In the genomic region with DNA sequence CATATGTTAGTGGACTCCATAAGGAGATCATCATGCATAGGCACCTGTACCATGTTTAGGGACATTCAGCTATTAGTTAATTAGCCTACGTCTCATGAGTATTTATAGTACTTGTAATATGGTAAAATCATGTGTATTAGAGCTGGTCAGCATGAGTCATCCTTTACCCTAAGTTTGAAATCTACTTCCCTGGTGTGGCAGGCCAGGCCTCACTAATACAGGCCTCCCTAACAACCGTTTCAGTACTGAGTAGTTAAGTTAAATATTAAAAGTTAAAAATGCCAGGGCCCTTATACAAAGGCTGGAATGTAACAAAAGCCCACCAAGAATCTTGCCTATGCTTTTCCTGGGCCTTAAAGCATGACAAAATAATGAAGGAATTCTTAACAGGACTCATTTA, we compare ENCODE assay signal across 14 cellular contexts.
A peak's percentile ranks its signal among the peaks of the same experiment; 100 is the strongest.
DNase-seq lines count a peak whose midpoint lies in the region; FAIRE-seq and TF ChIP-seq lines count a peak whose summit lies in the region.
"Had no signal": no experiment of that assay in that cellular context is flagged by ENCODE, and none has a peak within 500 bp of the region (broad histone marks: within the 10 kb centered on the region; RNA-seq: fewer than 3 reads in every experiment).

No MANE protein-coding gene starts in this region.

- no peak overlapping the region for H2BK120ac ChIP-seq in H1 (replicated peaks; ENCODE audit: low read depth, low read length)

- no peak overlapping the region for H3K4ac ChIP-seq in H1 (replicated peaks; ENCODE audit: insufficient read length, low read depth, low read length)

- no peak overlapping the region for H2AK5ac ChIP-seq in H1 (ENCODE audit: low read depth, low read length)

- H4K8ac ChIP-seq in H1 (ENCODE audit: extremely low read depth, insufficient read depth, low read length), result no peak overlapping the region

- no peak overlapping the region for H2BK5ac ChIP-seq in H1 (ENCODE audit: low read depth, low read length)

- H4K5ac ChIP-seq in H1 (ENCODE audit: insufficient read length, low read depth, low read length), result no peak overlapping the region

- H3K27ac Mint-ChIP-seq in nephron, result peak overlapping the region; percentile 65 to 89 (median 83)

- TF ChIP-seq CTCF in NB4 (IDR thresholded peaks at IDR 0.05; ENCODE audit: low read depth, low read length), result no peak
- TF ChIP-seq CTCF in H1 (IDR thresholded peaks at IDR 0.05; ENCODE audit: control extremely low read depth in 1 of 3, insufficient read depth in 1 of 3, low read depth in 1 of 3, low read length in 3 of 3), result no peak
- no peak for TF ChIP-seq CTCF in nephron (IDR thresholded peaks at IDR 0.05; ENCODE audit: unreplicated experiment in 3 of 3)

- H3K79me2 ChIP-seq in H1 (ENCODE audit: control insufficient read depth in 1 of 2, insufficient read depth in 2 of 2, low read length in 2 of 2), result no peaks in the 10 kb centered on the region

- no peak overlapping the region for H3K23ac ChIP-seq in H1 (ENCODE audit: insufficient read length)

- H4K20me1 ChIP-seq in H1 (replicated peaks in 1 of 2; ENCODE audit: control insufficient read depth in 1 of 2, insufficient read depth in 2 of 2, low read length in 2 of 2), result no peaks in the 10 kb centered on the region

- no peaks in the 10 kb centered on the region for H3K27me3 Mint-ChIP-seq in nephron (ENCODE audit: low read depth)

- no peak overlapping the region for H2BK20ac ChIP-seq in H1 (ENCODE audit: low read length)

- no peak overlapping the region for H3K9ac ChIP-seq in H1 (replicated peaks in 1 of 4; ENCODE audit: extremely low read depth in 1 of 4, low read depth in 3 of 4, low read length in 3 of 4)

- no peak overlapping the region for H3K27ac ChIP-seq in H1 (ENCODE audit: low read depth, low read length)

- no peaks in the 10 kb centered on the region for H3K27me3 ChIP-seq in H1 (replicated peaks in 1 of 4; ENCODE audit: control insufficient read depth in 3 of 4, extremely low read depth in 1 of 4, insufficient read depth in 3 of 4, low read length in 3 of 4)

- H3K79me1 ChIP-seq in H1 (ENCODE audit: low read depth, low read length), result no peaks in the 10 kb centered on the region

- no peak for TF ChIP-seq EP300 in H1 (IDR thresholded peaks at IDR 0.05; ENCODE audit: borderline replicate concordance in 1 of 2, low read depth in 2 of 2, low read length in 2 of 2)

- TF ChIP-seq POLR2A in NB4 (IDR thresholded peaks at IDR 0.05; ENCODE audit: extremely low read depth, insufficient read length), result no peak
- TF ChIP-seq POLR2A in H1 (IDR thresholded peaks at IDR 0.05; ENCODE audit: control extremely low read depth in 1 of 2, low read depth in 2 of 2, low read length in 2 of 2), result no peak

- H3K9me3 ChIP-seq in H1 (ENCODE audit: insufficient read depth in 2 of 2, low read depth in 1 of 2, low read length in 1 of 2), result no peaks in the 10 kb centered on the region

- no peaks in the 10 kb centered on the region for H3K36me3 ChIP-seq in H1 (ENCODE audit: control insufficient read depth in 2 of 4, insufficient read depth in 4 of 4, low read length in 3 of 4)

- H2BK12ac ChIP-seq in H1 (ENCODE audit: low read depth, low read length), result no peak overlapping the region

- H3K14ac ChIP-seq in H1 (ENCODE audit: insufficient read length), result no peak overlapping the region

- H2BK15ac ChIP-seq in H1 (ENCODE audit: low read length), result no peak overlapping the region

- POLR2A ChIA-PET in H1 (lab: Charles Lee; ENCODE audit: partially characterized antibody), result no interaction called here

- FAIRE-seq in H1 (lab: Jason Lieb, UNC), result no peak
- FAIRE-seq: kidney, TTC549 had no signal

- no peak overlapping the region for H3K4me2 ChIP-seq in H1 (ENCODE audit: insufficient read depth in 1 of 2, low read depth in 2 of 2, low read length in 2 of 2)

- peaks cover 0 to 11% (median 3%) of the 10 kb centered on the region in 4 experiments; a peak in 3 of 7 replicates for H3K4me1 ChIP-seq in H1 (replicated peaks in 1 of 4; ENCODE audit: control insufficient read depth in 3 of 4, insufficient read depth in 4 of 4, low read length in 3 of 4)

- DNase-seq in ELR (ENCODE audit: low read depth) (peak; percentile 82), NB4 (ENCODE audit: low read depth) (peak; percentile 29), H1 (ENCODE audit: low read depth in 1 of 2, low spot score in 2 of 2) (no peak), foreskin melanocyte (no peak), posterior vena cava (ENCODE audit: low spot score) (no peak), SKM-1 (lab: John Stamatoyannopoulos, UW; ENCODE audit: unreplicated experiment) (no peak), amygdala (lab: John Stamatoyannopoulos, UW) (no peak)
- DNase-seq: kidney; NCI-H1436 treated with DMSO at 0.1 percent for 48 hours; NK-92 treated with Interleukin-12 subunit alpha and Interleukin-12 subunit beta, amount 100 ng/mL, for 24 hours; occipital lobe; stimulated activated naive CD4-positive, alpha-beta T cell had no signal

- H3K4me1 Mint-ChIP-seq in nephron, result no peaks in the 10 kb centered on the region

- TF ChIP-seq RAD21 in H1 (IDR thresholded peaks at IDR 0.05 in 1 of 2, conservative IDR thresholded peaks at IDR 0.05 in 1 of 2; ENCODE audit: low read depth in 2 of 2, low read length in 2 of 2), result no peak

- H3K23me2 ChIP-seq in H1 (ENCODE audit: low read depth, low read length), result no peaks in the 10 kb centered on the region

- H3K9me3 Mint-ChIP-seq in nephron, result peaks cover 11% of the 10 kb centered on the region

- H3K36me3 Mint-ChIP-seq in nephron (ENCODE audit: low read depth), result no peaks in the 10 kb centered on the region

- H2AFZ ChIP-seq in H1 (ENCODE audit: low read length), result no peak overlapping the region

- no peak overlapping the region for H3K56ac ChIP-seq in H1 (replicated peaks; ENCODE audit: insufficient read length, low read depth, low read length)

- no peak overlapping the region for H3K4me3 ChIP-seq in NB4 (ENCODE audit: low read depth, low read length)
- no peak overlapping the region for H3K4me3 ChIP-seq in H1 (ENCODE audit: extremely low read depth in 1 of 4, insufficient read depth in 2 of 4, low read depth in 3 of 4, low read length in 4 of 4)

- H3K18ac ChIP-seq in H1 (ENCODE audit: extremely low read depth, low read length), result no peak overlapping the region

- WGBS in H1 (ENCODE audit: extremely low coverage in 1 of 2, insufficient coverage in 1 of 2, insufficient read length in 1 of 2, insufficient replicate concordance in 2 of 2, low coverage in 1 of 2, low lambda C conversion rate in 2 of 2, missing lambda C conversion rate in 1 of 2), 2 experiments, result 77% methylated on average over 2 of the region's 2 CpGs; no CpG with 5 or more reads in 1 of the 2 experiments

- no peak overlapping the region for H4K91ac ChIP-seq in H1 (replicated peaks; ENCODE audit: insufficient read length, low read length)

- intact Hi-C loops in posterior vena cava (cut with DNase I), result no loop called here

- H3K4me3 Mint-ChIP-seq in nephron, result no peak overlapping the region

- CTCF ChIA-PET in H1 (lab: Charles Lee; ENCODE audit: partially characterized antibody), result no interaction called here

TF ChIP-seq in H1, 55 proteins besides CTCF, POLR2A, EP300 and RAD21:
- TF ChIP-seq, protein P1, sequence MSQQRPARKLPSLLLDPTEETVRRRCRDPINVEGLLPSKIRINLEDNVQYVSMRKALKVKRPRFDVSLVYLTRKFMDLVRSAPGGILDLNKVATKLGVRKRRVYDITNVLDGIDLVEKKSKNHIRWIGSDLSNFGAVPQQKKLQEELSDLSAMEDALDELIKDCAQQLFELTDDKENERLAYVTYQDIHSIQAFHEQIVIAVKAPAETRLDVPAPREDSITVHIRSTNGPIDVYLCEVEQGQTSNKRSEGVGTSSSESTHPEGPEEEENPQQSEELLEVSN (IDR thresholded peaks at IDR 0.05), result no peak
- TF ChIP-seq JUND (IDR thresholded peaks at IDR 0.05; ENCODE audit: low read length) (peak; percentile 21; the same call in 1 of the 2 replicates), ASH2L (IDR thresholded peaks at IDR 0.05; ENCODE audit: low read length) (no peak)

Comparison
In these comparisons a context has a peak if more than half of its experiments do, and no peak if none do; other contexts are left out.
1. DNase-seq: peak in ELR (single experiment) and NB4 (single experiment); none in H1 (0 of 2), foreskin melanocyte (single experiment), posterior vena cava (single experiment), SKM-1 (single experiment) and amygdala (0 of 56).